1 cellular context compared by ENCODE assay signal in the genomic region with DNA sequence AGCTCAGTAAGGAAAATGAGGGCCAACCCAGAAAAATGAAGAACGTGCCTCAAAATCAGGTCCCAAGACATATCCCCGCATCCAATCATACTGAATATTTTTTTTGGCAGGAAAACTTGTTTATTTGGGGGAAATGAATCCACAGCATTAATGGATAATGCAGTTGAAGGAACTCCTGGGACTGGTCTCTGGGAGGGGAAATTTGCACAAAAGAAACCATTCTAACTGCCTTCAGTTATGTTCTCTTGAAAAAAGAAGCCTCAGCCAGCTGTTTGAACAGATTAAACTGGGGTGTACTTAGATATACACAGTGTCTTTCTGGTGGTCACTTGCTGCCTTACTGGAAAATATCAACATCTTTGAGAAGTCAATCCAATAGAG.
TF ChIP-seq lines count a peak whose summit lies in the region.

No MANE protein-coding gene starts in this region.

TF ChIP-seq in HCT116, 20 proteins besides CTCF, POLR2A, EP300 and RAD21:
- TF ChIP-seq ZFX (IDR thresholded peaks at IDR 0.05), result no peak
- no peak for TF ChIP-seq JUND (IDR thresholded peaks at IDR 0.05)
- TF ChIP-seq TCF7L2 (IDR thresholded peaks at IDR 0.05; ENCODE audit: borderline replicate concordance, extremely low read depth, insufficient read depth, insufficient read length), result no peak
- no peak for TF ChIP-seq EGR1 (IDR thresholded peaks at IDR 0.05; ENCODE audit: low read depth)
- no peak for TF ChIP-seq SIN3A (IDR thresholded peaks at IDR 0.05; ENCODE audit: low read depth)
- no peak for TF ChIP-seq CEBPB (IDR thresholded peaks at IDR 0.05; ENCODE audit: low read depth)
- TF ChIP-seq FOSL1 (IDR thresholded peaks at IDR 0.05; ENCODE audit: low read depth), result no peak
- no peak for TF ChIP-seq ELF1 (IDR thresholded peaks at IDR 0.05; ENCODE audit: borderline replicate concordance, low read depth)
- no peak for TF ChIP-seq ZNF274 (IDR thresholded peaks at IDR 0.05; ENCODE audit: low read depth, low read length)
- TF ChIP-seq, protein P1, sequence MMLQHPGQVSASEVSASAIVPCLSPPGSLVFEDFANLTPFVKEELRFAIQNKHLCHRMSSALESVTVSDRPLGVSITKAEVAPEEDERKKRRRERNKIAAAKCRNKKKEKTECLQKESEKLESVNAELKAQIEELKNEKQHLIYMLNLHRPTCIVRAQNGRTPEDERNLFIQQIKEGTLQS (IDR thresholded peaks at IDR 0.05), result no peak
- TF ChIP-seq EZH2 (IDR thresholded peaks at IDR 0.05), result no peak
- TF ChIP-seq, protein P2, sequence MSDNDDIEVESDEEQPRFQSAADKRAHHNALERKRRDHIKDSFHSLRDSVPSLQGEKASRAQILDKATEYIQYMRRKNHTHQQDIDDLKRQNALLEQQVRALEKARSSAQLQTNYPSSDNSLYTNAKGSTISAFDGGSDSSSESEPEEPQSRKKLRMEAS (IDR thresholded peaks at IDR 0.05), result no peak
- TF ChIP-seq, protein P3, sequence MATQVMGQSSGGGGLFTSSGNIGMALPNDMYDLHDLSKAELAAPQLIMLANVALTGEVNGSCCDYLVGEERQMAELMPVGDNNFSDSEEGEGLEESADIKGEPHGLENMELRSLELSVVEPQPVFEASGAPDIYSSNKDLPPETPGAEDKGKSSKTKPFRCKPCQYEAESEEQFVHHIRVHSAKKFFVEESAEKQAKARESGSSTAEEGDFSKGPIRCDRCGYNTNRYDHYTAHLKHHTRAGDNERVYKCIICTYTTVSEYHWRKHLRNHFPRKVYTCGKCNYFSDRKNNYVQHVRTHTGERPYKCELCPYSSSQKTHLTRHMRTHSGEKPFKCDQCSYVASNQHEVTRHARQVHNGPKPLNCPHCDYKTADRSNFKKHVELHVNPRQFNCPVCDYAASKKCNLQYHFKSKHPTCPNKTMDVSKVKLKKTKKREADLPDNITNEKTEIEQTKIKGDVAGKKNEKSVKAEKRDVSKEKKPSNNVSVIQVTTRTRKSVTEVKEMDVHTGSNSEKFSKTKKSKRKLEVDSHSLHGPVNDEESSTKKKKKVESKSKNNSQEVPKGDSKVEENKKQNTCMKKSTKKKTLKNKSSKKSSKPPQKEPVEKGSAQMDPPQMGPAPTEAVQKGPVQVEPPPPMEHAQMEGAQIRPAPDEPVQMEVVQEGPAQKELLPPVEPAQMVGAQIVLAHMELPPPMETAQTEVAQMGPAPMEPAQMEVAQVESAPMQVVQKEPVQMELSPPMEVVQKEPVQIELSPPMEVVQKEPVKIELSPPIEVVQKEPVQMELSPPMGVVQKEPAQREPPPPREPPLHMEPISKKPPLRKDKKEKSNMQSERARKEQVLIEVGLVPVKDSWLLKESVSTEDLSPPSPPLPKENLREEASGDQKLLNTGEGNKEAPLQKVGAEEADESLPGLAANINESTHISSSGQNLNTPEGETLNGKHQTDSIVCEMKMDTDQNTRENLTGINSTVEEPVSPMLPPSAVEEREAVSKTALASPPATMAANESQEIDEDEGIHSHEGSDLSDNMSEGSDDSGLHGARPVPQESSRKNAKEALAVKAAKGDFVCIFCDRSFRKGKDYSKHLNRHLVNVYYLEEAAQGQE (IDR thresholded peaks at IDR 0.05; ENCODE audit: low read depth), result no peak
